In the genomic region with DNA sequence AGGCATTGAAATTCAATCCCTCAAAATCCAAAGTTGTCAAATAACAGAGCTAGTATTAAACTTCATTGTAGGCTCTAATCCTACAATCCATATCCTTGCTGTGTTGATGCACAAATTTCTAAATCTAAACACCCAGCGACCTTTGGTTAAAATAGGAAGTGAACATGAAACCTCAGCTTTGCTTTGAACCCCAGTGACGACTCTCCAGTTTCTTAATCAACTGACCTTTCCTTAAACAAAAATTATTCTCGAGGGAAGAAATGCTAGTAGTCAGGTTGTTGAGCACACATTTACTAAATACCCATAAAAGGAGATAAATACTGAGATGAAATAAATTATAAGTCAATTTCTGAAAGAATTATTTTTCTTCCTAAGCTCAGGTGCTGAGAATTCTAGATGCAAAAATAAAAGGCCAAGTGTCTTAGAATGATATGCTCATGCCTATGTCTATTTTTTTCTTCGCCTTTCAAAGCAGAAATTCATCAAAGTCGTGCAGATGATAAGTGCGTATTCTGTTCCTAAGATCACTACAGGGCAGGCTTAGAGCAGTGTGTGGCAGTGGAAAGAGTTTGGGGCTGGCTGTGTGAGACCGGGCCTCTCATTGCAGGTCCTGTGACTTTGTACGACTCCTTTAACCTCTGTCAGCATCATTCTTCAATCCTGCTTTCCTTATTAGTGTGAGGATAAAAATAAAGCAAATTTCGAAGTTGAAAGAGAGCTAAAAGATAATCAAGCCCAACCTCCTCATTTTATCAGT, we compare ENCODE assay signal across 18 cellular contexts.
"Had no signal": no experiment of that assay in that cellular context is flagged by ENCODE, and none has a peak within 500 bp of the region (broad histone marks: within the 10 kb centered on the region; RNA-seq: fewer than 3 reads in every experiment).

No MANE protein-coding gene starts in this region.

- DNase-seq: activated CD4-positive, alpha-beta T cell treated with anti-CD3 and anti-CD28 coated beads for 36 hours; activated CD8-positive, alpha-beta memory T cell treated with anti-CD3 and anti-CD28 coated beads, Interleukin-2, amount 50 U/mL, for 48 hours; activated CD8-positive, alpha-beta T cell treated with anti-CD3 and anti-CD28 coated beads, Interleukin-2, amount 10 ng/mL, durations not matched to agents 7 days and 5 days; activated naive CD8-positive, alpha-beta T cell treated with anti-CD3 and anti-CD28 coated beads, Interleukin-2, amount 10 ng/mL, durations not matched to agents 7 days and 5 days; aorta; gastrocnemius medialis; heart right ventricle; islet precursor cell; left lung; mesenchymal stem cell; stimulated activated CD4-positive, alpha-beta T cell treated with anti-CD3 and anti-CD28 coated beads, Interleukin-4, amount 100 ng/mL, for 4 hours; stomach had no signal

- FAIRE-seq: colon, endothelial cell of umbilical vein had no signal

- H3K4me3 ChIP-seq: breast epithelium, gastrocnemius medialis, heart right ventricle, left lung, skin epidermis, stomach, thoracic aorta had no signal

- H3K9me3 ChIP-seq: breast epithelium, left lung, stomach, thoracic aorta had no signal

- H3K4me1 ChIP-seq: breast epithelium, gastrocnemius medialis, heart right ventricle, left lung had no signal

- ATAC-seq: activated CD4-positive, alpha-beta T cell treated with anti-CD3 and anti-CD28 coated beads for 36 hours; activated CD8-positive, alpha-beta T cell treated with anti-CD3 and anti-CD28 coated beads, Interleukin-2, amount 10 ng/mL, durations not matched to agents 7 days and 5 days; gastrocnemius medialis; heart right ventricle; left lung had no signal

- H3K27me3 Mint-ChIP-seq: activated CD4-positive, alpha-beta T cell treated with anti-CD3 and anti-CD28 coated beads for 36 hours; activated naive CD8-positive, alpha-beta T cell treated with anti-CD3 and anti-CD28 coated beads, Interleukin-2, amount 10 ng/mL, durations not matched to agents 7 days and 5 days had no signal

- H3K36me3 ChIP-seq: breast epithelium, gastrocnemius medialis, heart right ventricle, left lung, stomach, thoracic aorta had no signal

- H3K27me3 ChIP-seq: breast epithelium, gastrocnemius medialis, heart right ventricle, left lung, stomach had no signal

- H3K4me3 Mint-ChIP-seq: activated CD4-positive, alpha-beta T cell treated with anti-CD3 and anti-CD28 coated beads for 36 hours; activated CD8-positive, alpha-beta T cell treated with anti-CD3 and anti-CD28 coated beads, Interleukin-2, amount 10 ng/mL, durations not matched to agents 7 days and 5 days; activated naive CD8-positive, alpha-beta T cell treated with anti-CD3 and anti-CD28 coated beads, Interleukin-2, amount 10 ng/mL, durations not matched to agents 7 days and 5 days had no signal

- H3K27ac ChIP-seq: breast epithelium, gastrocnemius medialis, heart right ventricle, left lung, skin epidermis, stomach, thoracic aorta, VCaP had no signal

- H3K36me3 Mint-ChIP-seq: activated naive CD8-positive, alpha-beta T cell treated with anti-CD3 and anti-CD28 coated beads, Interleukin-2, amount 10 ng/mL, durations not matched to agents 7 days and 5 days had no signal

- H3K27ac Mint-ChIP-seq: activated CD4-positive, alpha-beta T cell treated with anti-CD3 and anti-CD28 coated beads for 36 hours; activated CD8-positive, alpha-beta T cell treated with anti-CD3 and anti-CD28 coated beads, Interleukin-2, amount 10 ng/mL, durations not matched to agents 7 days and 5 days; activated naive CD8-positive, alpha-beta T cell treated with anti-CD3 and anti-CD28 coated beads, Interleukin-2, amount 10 ng/mL, durations not matched to agents 7 days and 5 days had no signal

- H3K9me3 Mint-ChIP-seq: activated naive CD8-positive, alpha-beta T cell treated with anti-CD3 and anti-CD28 coated beads, Interleukin-2, amount 10 ng/mL, durations not matched to agents 7 days and 5 days had no signal
